ENCODE assay signal across 8 cellular contexts in genomic region chr2:69306612-69306896, GRCh38.
DNase-seq lines count a peak whose midpoint lies in the region; ATAC-seq and TF ChIP-seq lines count a peak whose summit lies in the region.

No MANE protein-coding gene starts in this region.

- CTCF ChIA-PET in A673 (lab: Charles Lee), result interaction anchor here (1.0 to 3.8 kb wide), 5 partner anchors 206 to 840 kb away, joined by 3 to 25 read pairs (median 3); partner anchors contain the start of gene ANTXR1

- H3K9me3 Mint-ChIP-seq in naive B cell, result peaks cover 3 to 12% (median 5%) of the 10 kb centered on the region in 7 donors

- no peaks in the 10 kb centered on the region for H3K27me3 ChIP-seq in A673 (replicated peaks; ENCODE audit: insufficient read depth, low read depth, low read length, poor library complexity)
- peaks cover 2% of the 10 kb centered on the region for H3K27me3 ChIP-seq in HL-60 (ENCODE audit: insufficient read depth, poor library complexity, severe bottlenecking)

- H3K36me3 Mint-ChIP-seq in naive B cell, result peaks cover 0 to 8% of the 10 kb centered on the region in 2 donors

- ATAC-seq in naive B cell (ENCODE audit: low read depth in 2 of 2) (no peak), GM18873 (IDR thresholded peaks at IDR 0.05; ENCODE audit: low FRiP score, unreplicated experiment) (no peak), HG03565 (IDR thresholded peaks at IDR 0.05; ENCODE audit: unreplicated experiment) (no peak)

- H3K4me1 ChIP-seq in A673 (ENCODE audit: insufficient read depth, low read length, poor library complexity, severe bottlenecking), result peaks cover 9% of the 10 kb centered on the region

- peaks cover 14 to 32% (median 28%) of the 10 kb centered on the region in 3 donors for H3K4me1 Mint-ChIP-seq in naive B cell

- intact Hi-C loops in A673 (cut with micrococcal nuclease; ENCODE audit: unreplicated experiment), result loop anchor here (2.0 to 10.0 kb wide), 2 partner anchors 210 to 842 kb away; partner anchors contain the start of genes APLF and FBXO48

- H3K27ac Mint-ChIP-seq in naive B cell, result no peak overlapping the region

- H3K4me3 ChIP-seq in A673 (ENCODE audit: low read depth, low read length, poor library complexity, severe bottlenecking) (peak overlapping the region; percentile 72), HL-60 (replicated peaks; ENCODE audit: insufficient read depth, low read length) (peak overlapping the region; percentile 73), choroid plexus epithelial cell (ENCODE audit: low read depth, low read length) (peak overlapping the region; percentile 62)

- no peaks in the 10 kb centered on the region for H3K36me3 ChIP-seq in A673 (ENCODE audit: insufficient read depth, low read length, poor library complexity, severe bottlenecking)

- no TSS peak for BruUV-seq in A673 (replicated peaks; lab: Mats Ljungman, UMichigan)

- H3K4me3 Mint-ChIP-seq in naive B cell, result peak overlapping the region; percentile 79 to 91 (median 81)

- DNase-seq in A673 (ENCODE audit: low spot score) (no peak), HL-60 (ENCODE audit: low read depth in 1 of 2, low spot score in 1 of 2) (no peak), choroid plexus epithelial cell (ENCODE audit: low read depth) (no peak), naive B cell (no peak), NCI-H146 (lab: John Stamatoyannopoulos, UW) (no peak)
- DNase-seq in activated CD4-positive, alpha-beta T cell treated with anti-CD3 and anti-CD28 coated beads for 48 hours, result no peak

- H3K27me3 Mint-ChIP-seq in naive B cell, result peaks cover 14 to 33% (median 28%) of the 10 kb centered on the region in 3 donors

- H3K27ac ChIP-seq in A673 (ENCODE audit: low read depth, low read length, poor library complexity, severe bottlenecking) (no peak overlapping the region), HL-60 (replicated peaks) (no peak overlapping the region)

- POLR2A ChIA-PET in A673 (lab: Charles Lee; ENCODE audit: low non-redundant PET), result no interaction called here

- TF ChIP-seq CTCF in A673 (conservative IDR thresholded peaks at IDR 0.05; ENCODE audit: low read depth, low read length) (no peak), HL-60 (IDR thresholded peaks at IDR 0.05; ENCODE audit: insufficient read depth, low read length) (no peak), choroid plexus epithelial cell (conservative IDR thresholded peaks at IDR 0.05; ENCODE audit: low read depth, low read length) (no peak)

- peaks cover 4% of the 10 kb centered on the region for H3K9me3 ChIP-seq in A673 (ENCODE audit: low read depth, low read length, poor library complexity, severe bottlenecking)
